ENCODE assay signal across 24 cellular contexts in genomic region chr22:43169310-43170130, GRCh38. TPM values are rescaled to one million over a fixed set of nuclear protein-coding genes. Genes with fewer than 3 reads are reported as not detected.
DNase-seq lines count a peak whose midpoint lies in the region; ATAC-seq, FAIRE-seq and TF ChIP-seq lines count a peak whose summit lies in the region.
"Had no signal": no experiment of that assay in that cellular context is flagged by ENCODE, and none has a peak within 500 bp of the region (broad histone marks: within the 10 kb centered on the region; RNA-seq: fewer than 3 reads in every experiment).

No MANE protein-coding gene starts in this region.

- H3K9me1 ChIP-seq in K562 (ENCODE audit: control insufficient read depth, insufficient read depth, low read length), result no peaks in the 10 kb centered on the region

- DNase-seq in natural killer cell, result no peak
- no peak for DNase-seq in natural killer cell treated with Interleukin-12 subunit alpha and Interleukin-12 subunit beta and Interleukin-15 and Interleukin-18, amount 100 ng/mL, for 72 hours (ENCODE audit: low spot score)
- no peak for DNase-seq in K562 (ENCODE audit: extremely low read depth in 1 of 4, low spot score in 3 of 4)
- DNase-seq in osteoblast (ENCODE audit: insufficient read length, low spot score, missing footprints), result peak; percentile 59
- DNase-seq in stimulated activated CD4-positive, alpha-beta T cell treated with anti-CD3 and anti-CD28 coated beads, Interleukin-15, amount 100 ng/mL, for 24 hours, result no peak
- DNase-seq in hepatic stellate cell (ENCODE audit: low spot score), result no peak
- DNase-seq: BE2C; CD4-positive, CD25-positive, alpha-beta regulatory T cell; COR-L47; DND-41; H7; MV-4-11; NCI-H1105 treated with DMSO at 0.1 percent for 48 hours; NCI-H2029 treated with DMSO at 0.1 percent for 48 hours; NCI-H226; NCI-H510A treated with DMSO at 0.1 percent for 48 hours; NCI-H774; NK-92 treated with Interleukin-12 subunit alpha and Interleukin-12 subunit beta, amount 100 ng/mL, for 24 hours had no signal

- peaks cover 11% of the 10 kb centered on the region in 2 donors for H3K4me1 Mint-ChIP-seq in natural killer cell
- H3K4me1 Mint-ChIP-seq in natural killer cell treated with Interleukin-12 subunit alpha and Interleukin-12 subunit beta and Interleukin-15 and Interleukin-18, amount 100 ng/mL, for 72 hours (ENCODE audit: low read depth in 2 of 2), result peaks cover 0 to 16% of the 10 kb centered on the region in 2 donors

- H2AFZ ChIP-seq in K562 (ENCODE audit: low read depth, low read length) (no peak overlapping the region), osteoblast (ENCODE audit: low read length) (no peak overlapping the region)

- H3K9me3 Mint-ChIP-seq in natural killer cell, result no peaks in the 10 kb centered on the region
- H3K9me3 Mint-ChIP-seq in natural killer cell treated with Interleukin-12 subunit alpha and Interleukin-12 subunit beta and Interleukin-15 and Interleukin-18, amount 100 ng/mL, for 72 hours, result no peaks in the 10 kb centered on the region
- H3K9me3 Mint-ChIP-seq: CD4-positive, CD25-positive, alpha-beta regulatory T cell had no signal

- H3K4me2 ChIP-seq in K562 (ENCODE audit: insufficient read depth, low read length), result no peak overlapping the region
- H3K4me2 ChIP-seq in osteoblast (ENCODE audit: insufficient read depth, low read length), result no peak overlapping the region
- H3K4me2 ChIP-seq: KMS-11 had no signal

- no peaks in the 10 kb centered on the region for H3K79me2 ChIP-seq in K562 (ENCODE audit: control insufficient read depth, insufficient read depth, low read length)
- no peaks in the 10 kb centered on the region for H3K79me2 ChIP-seq in osteoblast (ENCODE audit: insufficient read depth, low read length)

- TF ChIP-seq CTCF in natural killer cell (IDR thresholded peaks at IDR 0.05) (no peak), K562 (IDR thresholded peaks at IDR 0.05 in 2 of 3, conservative IDR thresholded peaks at IDR 0.05 in 1 of 3; ENCODE audit: insufficient read depth in 2 of 3, low read depth in 1 of 3, low read length in 3 of 3) (no peak), osteoblast (IDR thresholded peaks at IDR 0.05; ENCODE audit: extremely low read depth, low read depth, low read length) (no peak)

- H3K36me3 ChIP-seq in K562 (ENCODE audit: control insufficient read depth, insufficient read depth, low read length) (peaks cover 74% of the 10 kb centered on the region), osteoblast (ENCODE audit: insufficient read depth, low read length) (peaks cover 18% of the 10 kb centered on the region)

- intact Hi-C loops in natural killer cell (cut with micrococcal nuclease), result no loop called here
- intact Hi-C loops in K562 (cut with micrococcal nuclease), result no loop called here

- peak overlapping the region in 1 of 2 experiments; percentile 9; a peak in 1 of 4 replicates for H3K9ac ChIP-seq in K562 (ENCODE audit: insufficient read depth in 1 of 2, low read depth in 2 of 2, low read length in 2 of 2)
- H3K9ac ChIP-seq: KMS-11 had no signal

- TF ChIP-seq POLR2A in K562 (conservative IDR thresholded peaks at IDR 0.05), result no peak

- no peak for TF ChIP-seq RAD21 in K562 (CRISPR knock-in tag; conservative IDR thresholded peaks at IDR 0.05 in 1 of 2, IDR thresholded peaks at IDR 0.05 in 1 of 2)

- H3K4me1 ChIP-seq in K562 (replicated peaks in 1 of 2; ENCODE audit: control insufficient read depth in 2 of 2, insufficient read depth in 2 of 2, low read length in 2 of 2) (peaks cover 3 to 57% of the 10 kb centered on the region in 2 experiments; a peak in 4 of 5 replicates), osteoblast (ENCODE audit: insufficient read depth, low read length) (peaks cover 3% of the 10 kb centered on the region)
- H3K4me1 ChIP-seq: BE2C, SJSA1 had no signal

- H4K20me1 ChIP-seq in K562 (replicated peaks; ENCODE audit: control insufficient read depth, insufficient read depth, low read length) (no peaks in the 10 kb centered on the region), osteoblast (ENCODE audit: insufficient read depth, low read length) (peaks cover 2% of the 10 kb centered on the region)

- in situ Hi-C loops in K562 (cut with MboI), result no loop called here

- H3K4me3 Mint-ChIP-seq in natural killer cell, result peak overlapping the region; percentile 1
- H3K4me3 Mint-ChIP-seq in natural killer cell treated with Interleukin-12 subunit alpha and Interleukin-12 subunit beta and Interleukin-15 and Interleukin-18, amount 100 ng/mL, for 72 hours, result no peak overlapping the region
- H3K4me3 Mint-ChIP-seq: CD4-positive, CD25-positive, alpha-beta regulatory T cell had no signal

- H3K27me3 ChIP-seq in K562 (ENCODE audit: control insufficient read depth in 2 of 2, insufficient read depth in 2 of 2, low read length in 2 of 2) (no peaks in the 10 kb centered on the region), osteoblast (ENCODE audit: insufficient read depth, low read length) (no peaks in the 10 kb centered on the region)
- H3K27me3 ChIP-seq: BE2C, SJSA1 had no signal

- no peak for TF ChIP-seq EP300 in K562 (IDR thresholded peaks at IDR 0.05; ENCODE audit: low read length)

- POLR2A ChIA-PET in K562 (lab: Yijun Ruan, JAX), result interaction anchor here (0.8 to 1.3 kb wide), 4 partner anchors 8 to 25 kb away, joined by 3 to 7 read pairs (median 4); no protein-coding TSS in a partner anchor

- H3K9me3 ChIP-seq in K562 (replicated peaks; ENCODE audit: control insufficient read depth, insufficient read depth, low read depth, low read length) (no peaks in the 10 kb centered on the region), osteoblast (ENCODE audit: low read depth, low read length) (no peaks in the 10 kb centered on the region)
- H3K9me3 ChIP-seq: BE2C, SJSA1 had no signal

- H3K36me3 Mint-ChIP-seq in natural killer cell, result no peaks in the 10 kb centered on the region
- no peaks in the 10 kb centered on the region for H3K36me3 Mint-ChIP-seq in natural killer cell treated with Interleukin-12 subunit alpha and Interleukin-12 subunit beta and Interleukin-15 and Interleukin-18, amount 100 ng/mL, for 72 hours

- no TSS peak for BruUV-seq in K562 (replicated peaks; lab: Mats Ljungman, UMichigan)

- H3K4me3 ChIP-seq in K562 (no peak overlapping the region), osteoblast (ENCODE audit: insufficient read depth, low read length) (no peak overlapping the region)
- H3K4me3 ChIP-seq: GM12878, SJSA1 had no signal

- FAIRE-seq in K562 (lab: Jason Lieb, UNC), result no peak
- FAIRE-seq: GM12878 had no signal

- CTCF ChIA-PET in K562 (lab: Yijun Ruan, JAX; ENCODE audit: low intra/inter-chr PET ratio), result no interaction called here

- ATAC-seq in natural killer cell, result no peak
- ATAC-seq in natural killer cell treated with Interleukin-12 subunit alpha and Interleukin-12 subunit beta and Interleukin-15 and Interleukin-18, amount 100 ng/mL, for 72 hours, result no peak
- no peak for ATAC-seq in K562
- no peak for ATAC-seq in GM21529 (IDR thresholded peaks at IDR 0.05; ENCODE audit: unreplicated experiment)
- ATAC-seq: GM12878, Panc1 had no signal

- WGBS in K562 (ENCODE audit: insufficient coverage, low coverage, missing lambda C conversion rate), result 85% methylated on average over 12 of the region's 23 CpGs

- H3K27ac Mint-ChIP-seq in natural killer cell, result no peak overlapping the region
- peak overlapping the region in 1 of 2 donors; percentile 11 for H3K27ac Mint-ChIP-seq in natural killer cell treated with Interleukin-12 subunit alpha and Interleukin-12 subunit beta and Interleukin-15 and Interleukin-18, amount 100 ng/mL, for 72 hours
- H3K27ac Mint-ChIP-seq: CD4-positive, CD25-positive, alpha-beta regulatory T cell had no signal

- H3K27ac ChIP-seq in K562 (ENCODE audit: extremely low read depth, low read depth, low read length) (no peak overlapping the region), osteoblast (ENCODE audit: low read depth, low read length) (no peak overlapping the region)
- H3K27ac ChIP-seq: HL-60, KMS-11, SJSA1 had no signal

- no peaks in the 10 kb centered on the region for H3K27me3 Mint-ChIP-seq in natural killer cell (ENCODE audit: low read depth in 2 of 2)
- H3K27me3 Mint-ChIP-seq in natural killer cell treated with Interleukin-12 subunit alpha and Interleukin-12 subunit beta and Interleukin-15 and Interleukin-18, amount 100 ng/mL, for 72 hours, result no peaks in the 10 kb centered on the region
- H3K27me3 Mint-ChIP-seq: CD4-positive, CD25-positive, alpha-beta regulatory T cell had no signal

RNA-seq across cellular contexts. Expression of gene TTLL12, which starts 17.4 kb away (rescaled TPM):
- total RNA-seq in natural killer cell (10 to 100 TPM in 2 of 3 donors, 1 to 10 TPM in 1; 9.3 to 15.5 (median 13.7) TPM), K562 (2014; rRNA removed) (110 and 158 TPM in 2 replicates), K562 (2014; rRNA removed; fragmentation: Illumina TruSeq; extraction: Trizol) (15.6 and 19.4 TPM in 2 replicates), K562 (2015; rRNA removed; fragmentation: Illumina TruSeq; extraction: Trizol) (43.0 and 46.7 TPM in 2 replicates), K562 (2021) (125 and 128 TPM in 2 replicates), osteoblast (29.0 and 29.2 TPM in 2 replicates)
- 10 to 100 TPM; 23.6 to 79.0 TPM for total RNA-seq in natural killer cell treated with Interleukin-12 subunit alpha and Interleukin-12 subunit beta and Interleukin-15 and Interleukin-18, amount 100 ng/mL, for 72 hours
- 25.0 and 72.9 TPM in 2 replicates for total RNA-seq in K562 (2011; cell fraction: chromatin; rRNA removed; ENCODE audit: low replicate concordance)
- 53.6 and 60.0 TPM in 2 replicates for total RNA-seq in K562 (2011; cell fraction: nucleolus; rRNA removed)
- total RNA-seq in K562 (2011; cell fraction: nucleoplasm; rRNA removed), result 38.6 and 40.0 TPM in 2 replicates
- polyA plus RNA-seq in K562 (2011; rRNA removed) (34.1 and 51.4 TPM in 2 replicates), K562 (2014; fragmentation: Illumina TruSeq; extraction: Trizol) (70.4 and 136 TPM in 2 replicates), K562 (2014; fragmentation: Nextera tagmentation; extraction: Ambion mirVana) (1 to 10 TPM; 1.3 to 1.6 TPM), K562 (2014; rRNA removed) (75.2 and 82.3 TPM in 2 replicates)
- polyA plus RNA-seq in K562 (2011; cell fraction: cytosol; rRNA removed), result 41.6 and 126 TPM in 2 replicates
- 57.2 and 116 TPM in 2 replicates for polyA plus RNA-seq in K562 (2011; cell fraction: nucleus; rRNA removed)
- 74.1 and 75.9 TPM in 2 replicates for polyA plus RNA-seq in K562 (2012)
- polyA minus RNA-seq in K562 (2011; rRNA and poly(A)+ RNA removed), result 18.4 and 27.6 TPM in 2 replicates
- polyA minus RNA-seq in K562 (2011; cell fraction: cytosol; rRNA and poly(A)+ RNA removed), result 57.8 and 61.9 TPM in 2 replicates
- polyA minus RNA-seq in K562 (2011; cell fraction: nucleus; rRNA and poly(A)+ RNA removed), result 24.0 and 25.8 TPM in 2 replicates

RNA-seq across cellular contexts. Expression of gene TSPO, which starts 18.2 kb away (rescaled TPM):
- 10 to 100 TPM; 52.1 to 81.7 (median 59.3) TPM for total RNA-seq in natural killer cell
- total RNA-seq in natural killer cell treated with Interleukin-12 subunit alpha and Interleukin-12 subunit beta and Interleukin-15 and Interleukin-18, amount 100 ng/mL, for 72 hours, result 100 to 1,000 TPM in 1 of 2 donors, 10 to 100 TPM in 1; 76.4 to 110 TPM
- total RNA-seq in K562 (2011; cell fraction: chromatin; rRNA removed; ENCODE audit: low replicate concordance), result 4.2 and 18.3 TPM in 2 replicates
- total RNA-seq in K562 (2011; cell fraction: nucleolus; rRNA removed), result 30.4 and 33.7 TPM in 2 replicates
- total RNA-seq in K562 (2011; cell fraction: nucleoplasm; rRNA removed), result 12.2 and 13.5 TPM in 2 replicates
- total RNA-seq in K562 (2014; rRNA removed), result 108 and 141 TPM in 2 replicates
- 6.0 and 7.2 TPM in 2 replicates for total RNA-seq in K562 (2014; rRNA removed; fragmentation: Illumina TruSeq; extraction: Trizol)
- 25.3 and 29.2 TPM in 2 replicates for total RNA-seq in K562 (2015; rRNA removed; fragmentation: Illumina TruSeq; extraction: Trizol)
- total RNA-seq in K562 (2021), result 81.7 and 82.4 TPM in 2 replicates
- polyA plus RNA-seq in K562 (2011; rRNA removed), result 29.0 and 49.9 TPM in 2 replicates
- 81.9 and 251 TPM in 2 replicates for polyA plus RNA-seq in K562 (2011; cell fraction: cytosol; rRNA removed)
- polyA plus RNA-seq in K562 (2011; cell fraction: nucleus; rRNA removed), result 42.5 and 50.8 TPM in 2 replicates
- polyA plus RNA-seq in K562 (2012), result 45.5 and 82.4 TPM in 2 replicates
- polyA plus RNA-seq in K562 (2014; fragmentation: Illumina TruSeq; extraction: Trizol), result 11.5 and 38.8 TPM in 2 replicates
- 10 to 100 TPM in 1 of 2 experiments, 1 to 10 TPM in 1; 4.9 to 18.0 TPM for polyA plus RNA-seq in K562 (2014; fragmentation: Nextera tagmentation; extraction: Ambion mirVana)
- polyA plus RNA-seq in K562 (2014; rRNA removed), result 126 and 139 TPM in 2 replicates
- polyA minus RNA-seq in K562 (2011; rRNA and poly(A)+ RNA removed), result 2.7 and 3.9 TPM in 2 replicates
- 15.2 and 30.7 TPM in 2 replicates for polyA minus RNA-seq in K562 (2011; cell fraction: cytosol; rRNA and poly(A)+ RNA removed)
- polyA minus RNA-seq in K562 (2011; cell fraction: nucleus; rRNA and poly(A)+ RNA removed), result 7.3 and 7.7 TPM in 2 replicates
- total RNA-seq in osteoblast, result 274 and 297 TPM in 2 replicates

RNA-seq across cellular contexts. Expression of gene MCAT, which starts 26.3 kb away (rescaled TPM):
- total RNA-seq in natural killer cell, result 10 to 100 TPM in 1 of 3 donors, 1 to 10 TPM in 2; 6.5 to 12.4 (median 9.3) TPM
- 10 to 100 TPM; 11.6 to 23.9 TPM for total RNA-seq in natural killer cell treated with Interleukin-12 subunit alpha and Interleukin-12 subunit beta and Interleukin-15 and Interleukin-18, amount 100 ng/mL, for 72 hours
- total RNA-seq in K562 (2011; cell fraction: chromatin; rRNA removed; ENCODE audit: low replicate concordance), result 25.0 and 49.3 TPM in 2 replicates
- total RNA-seq in K562 (2011; cell fraction: nucleolus; rRNA removed), result 30.9 and 31.7 TPM in 2 replicates
- 31.2 and 31.8 TPM in 2 replicates for total RNA-seq in K562 (2011; cell fraction: nucleoplasm; rRNA removed)
- 23.7 and 28.4 TPM in 2 replicates for total RNA-seq in K562 (2014; rRNA removed)
- 8.1 and 9.6 TPM in 2 replicates for total RNA-seq in K562 (2014; rRNA removed; fragmentation: Illumina TruSeq; extraction: Trizol)
- 11.7 and 12.4 TPM in 2 replicates for total RNA-seq in K562 (2015; rRNA removed; fragmentation: Illumina TruSeq; extraction: Trizol)
- total RNA-seq in K562 (2021), result 26.3 and 27.8 TPM in 2 replicates
- polyA plus RNA-seq in K562 (2011; rRNA removed), result 13.9 and 14.0 TPM in 2 replicates
- polyA plus RNA-seq in K562 (2011; cell fraction: cytosol; rRNA removed), result 17.7 and 40.8 TPM in 2 replicates
- polyA plus RNA-seq in K562 (2011; cell fraction: nucleus; rRNA removed), result 13.2 and 14.3 TPM in 2 replicates
- polyA plus RNA-seq in K562 (2012), result 12.8 and 15.3 TPM in 2 replicates
- polyA plus RNA-seq in K562 (2014; fragmentation: Illumina TruSeq; extraction: Trizol), result 15.0 TPM in 2 replicates
- polyA plus RNA-seq in K562 (2014; fragmentation: Nextera tagmentation; extraction: Ambion mirVana), result 1 to 10 TPM; 3.3 to 4.6 TPM
- 25.3 and 27.7 TPM in 2 replicates for polyA plus RNA-seq in K562 (2014; rRNA removed)
- 15.7 and 17.6 TPM in 2 replicates for polyA minus RNA-seq in K562 (2011; rRNA and poly(A)+ RNA removed)
- 9.4 and 11.2 TPM in 2 replicates for polyA minus RNA-seq in K562 (2011; cell fraction: cytosol; rRNA and poly(A)+ RNA removed)
- 8.2 and 15.8 TPM in 2 replicates for polyA minus RNA-seq in K562 (2011; cell fraction: nucleus; rRNA and poly(A)+ RNA removed)
- 12.7 and 21.4 TPM in 2 replicates for total RNA-seq in osteoblast

RNA-seq across cellular contexts. Expression of gene BIK, which starts 59.0 kb away (rescaled TPM):
- 1 to 10 TPM in 1 of 3 donors, under 1 TPM in 1, not detected in 1; 0.28 to 1.2 TPM for total RNA-seq in natural killer cell
- total RNA-seq in natural killer cell treated with Interleukin-12 subunit alpha and Interleukin-12 subunit beta and Interleukin-15 and Interleukin-18, amount 100 ng/mL, for 72 hours, result not detected
- not detected in 2 replicates for total RNA-seq in K562 (2011; cell fraction: chromatin; rRNA removed; ENCODE audit: low replicate concordance)
- 0.33 TPM in 1 of 2 replicates, not detected in the other for total RNA-seq in K562 (2011; cell fraction: nucleolus; rRNA removed)
- total RNA-seq in K562 (2011; cell fraction: nucleoplasm; rRNA removed), result not detected in 2 replicates
- 0.18 and 0.69 TPM in 2 replicates for total RNA-seq in K562 (2014; rRNA removed)
- total RNA-seq in K562 (2014; rRNA removed; fragmentation: Illumina TruSeq; extraction: Trizol), result 0.15 and 0.19 TPM in 2 replicates
- total RNA-seq in K562 (2015; rRNA removed; fragmentation: Illumina TruSeq; extraction: Trizol), result not detected in 2 replicates
- total RNA-seq in K562 (2021), result 0.20 and 0.22 TPM in 2 replicates
- 0.08 and 0.34 TPM in 2 replicates for polyA plus RNA-seq in K562 (2011; rRNA removed)
- polyA plus RNA-seq in K562 (2011; cell fraction: cytosol; rRNA removed), result 0.58 and 0.78 TPM in 2 replicates
- 0.41 TPM in 1 of 2 replicates, not detected in the other for polyA plus RNA-seq in K562 (2011; cell fraction: nucleus; rRNA removed)
- 0.10 and 0.18 TPM in 2 replicates for polyA plus RNA-seq in K562 (2012)
- polyA plus RNA-seq in K562 (2014; fragmentation: Illumina TruSeq; extraction: Trizol), result not detected in 2 replicates
- not detected for polyA plus RNA-seq in K562 (2014; fragmentation: Nextera tagmentation; extraction: Ambion mirVana)
- polyA plus RNA-seq in K562 (2014; rRNA removed), result 0.23 and 0.28 TPM in 2 replicates
- polyA minus RNA-seq in K562 (2011; rRNA and poly(A)+ RNA removed), result not detected in 2 replicates
- not detected in 2 replicates for polyA minus RNA-seq in K562 (2011; cell fraction: cytosol; rRNA and poly(A)+ RNA removed)
- not detected in 2 replicates for polyA minus RNA-seq in K562 (2011; cell fraction: nucleus; rRNA and poly(A)+ RNA removed)
- not detected in 2 replicates for total RNA-seq in osteoblast
